Comparison of ENCODE assay signal across 30 cellular contexts in genomic region chr2:136077138-136077537, GRCh38. TPM values are rescaled to one million over a fixed set of nuclear protein-coding genes. Genes with fewer than 3 reads are reported as not detected.
"Had no signal": no experiment of that assay in that cellular context is flagged by ENCODE, and none has a peak within 500 bp of the region (broad histone marks: within the 10 kb centered on the region; RNA-seq: fewer than 3 reads in every experiment).

No MANE protein-coding gene starts in this region.

- DNase-seq: dermis blood vessel endothelial cell; dorsolateral prefrontal cortex; effector CD4-positive, alpha-beta T cell; effector memory CD4-positive, alpha-beta T cell; erythroblast; esophagus squamous epithelium; foreskin fibroblast; foreskin melanocyte; gastrocnemius medialis; glutamatergic neuron; head of caudate nucleus; heart right ventricle; hypothalamus; immature natural killer cell; islet precursor cell; kidney; kidney glomerular epithelial cell; left lung; left ventricle myocardium superior; lower lobe of right lung; mesenchymal stem cell; mucosa of descending colon; naive B cell had no signal

- H3K9me3 ChIP-seq: gastrocnemius medialis, lower lobe of right lung, mucosa of descending colon had no signal

- H3K27me3 Mint-ChIP-seq: naive B cell had no signal

- H3K27ac Mint-ChIP-seq: immature natural killer cell, mesothelial cell of epicardium had no signal

- H3K36me3 ChIP-seq: esophagus squamous epithelium, gastrocnemius medialis, heart right ventricle, left lung, lower lobe of right lung had no signal

- H3K4me3 ChIP-seq: coronary artery, dorsolateral prefrontal cortex, esophagus squamous epithelium, gastrocnemius medialis, heart right ventricle, left lung, lower lobe of right lung, mucosa of descending colon had no signal

- H3K27me3 ChIP-seq: dorsolateral prefrontal cortex, heart right ventricle had no signal

- H3K4me1 Mint-ChIP-seq: mesothelial cell of epicardium had no signal

- H3K4me1 ChIP-seq: gastrocnemius medialis, heart right ventricle, left lung, lower lobe of right lung had no signal

- FAIRE-seq: colon, endometrium, kidney had no signal

- H3K27ac ChIP-seq: coronary artery, dorsolateral prefrontal cortex, epithelial cell of prostate, esophagus squamous epithelium, gastrocnemius medialis, heart right ventricle, left lung, lower lobe of right lung had no signal

- H3K4me3 Mint-ChIP-seq: immature natural killer cell, mesothelial cell of epicardium, naive B cell had no signal

- ATAC-seq: esophagus mucosa, gastrocnemius medialis, heart right ventricle, left lung, left ventricle myocardium superior, lower lobe of right lung, mucosa of descending colon had no signal

- H3K36me3 Mint-ChIP-seq: immature natural killer cell, mesothelial cell of epicardium had no signal

RNA-seq across cellular contexts. Expression of gene CXCR4, which starts 40.8 kb away (rescaled TPM):
- total RNA-seq: myocyte had no signal
